29 cellular contexts compared by ENCODE assay signal in genomic region chr2:122713800-122714199, GRCh38.
"Had no signal": no experiment of that assay in that cellular context is flagged by ENCODE, and none has a peak within 500 bp of the region (broad histone marks: within the 10 kb centered on the region; RNA-seq: fewer than 3 reads in every experiment).

No MANE protein-coding gene starts in this region.

- H3K27me3 ChIP-seq: SJCRH30 had no signal

- H3K4me3 ChIP-seq: PC-9, SJCRH30, SK-N-MC had no signal

- H3K27ac Mint-ChIP-seq: T-cell had no signal

- H3K4me3 Mint-ChIP-seq: T-cell had no signal

- FAIRE-seq: RCC 7860 had no signal

- H3K4me2 ChIP-seq: PC-9 had no signal

- H3K4me1 ChIP-seq: SJCRH30 had no signal

- H2AFZ ChIP-seq: PC-9 had no signal

- H3K36me3 Mint-ChIP-seq: T-cell had no signal

- H3K9me3 ChIP-seq: SJCRH30 had no signal

- ATAC-seq: Panc1, Right ventricle myocardium inferior, SK-N-SH treated with all-trans-retinoic acid at 6 μM for 48 hours, T-cell had no signal

- DNase-seq: MM.1S, MV-4-11, NCI-H1092, NCI-H1105, NCI-H1417 treated with DMSO at 0.1 percent for 48 hours, NCI-H1436 treated with DMSO at 0.1 percent for 48 hours, NCI-H1694 treated with DMSO at 0.1 percent for 48 hours, NCI-H187 treated with DMSO at 0.1 percent for 48 hours, NCI-H2029, NCI-H2081, NCI-H226, NCI-H446 treated with DMSO at 0.1 percent for 48 hours, NCI-H510A, NCI-H524, NCI-H526, NCI-H69, NCI-H748 treated with DMSO at 0.1 percent for 48 hours, NCI-H82, PC-9, SHP77, SIG-M5, SJCRH30, T-cell had no signal

- H3K36me3 ChIP-seq: SJCRH30 had no signal

- H3K27me3 Mint-ChIP-seq: T-cell had no signal

- H3K4me1 Mint-ChIP-seq: T-cell had no signal

- H3K27ac ChIP-seq: PC-9, RWPE1, SJCRH30, SK-N-MC had no signal
